ENCODE assay signal across 17 cellular contexts in the genomic region with DNA sequence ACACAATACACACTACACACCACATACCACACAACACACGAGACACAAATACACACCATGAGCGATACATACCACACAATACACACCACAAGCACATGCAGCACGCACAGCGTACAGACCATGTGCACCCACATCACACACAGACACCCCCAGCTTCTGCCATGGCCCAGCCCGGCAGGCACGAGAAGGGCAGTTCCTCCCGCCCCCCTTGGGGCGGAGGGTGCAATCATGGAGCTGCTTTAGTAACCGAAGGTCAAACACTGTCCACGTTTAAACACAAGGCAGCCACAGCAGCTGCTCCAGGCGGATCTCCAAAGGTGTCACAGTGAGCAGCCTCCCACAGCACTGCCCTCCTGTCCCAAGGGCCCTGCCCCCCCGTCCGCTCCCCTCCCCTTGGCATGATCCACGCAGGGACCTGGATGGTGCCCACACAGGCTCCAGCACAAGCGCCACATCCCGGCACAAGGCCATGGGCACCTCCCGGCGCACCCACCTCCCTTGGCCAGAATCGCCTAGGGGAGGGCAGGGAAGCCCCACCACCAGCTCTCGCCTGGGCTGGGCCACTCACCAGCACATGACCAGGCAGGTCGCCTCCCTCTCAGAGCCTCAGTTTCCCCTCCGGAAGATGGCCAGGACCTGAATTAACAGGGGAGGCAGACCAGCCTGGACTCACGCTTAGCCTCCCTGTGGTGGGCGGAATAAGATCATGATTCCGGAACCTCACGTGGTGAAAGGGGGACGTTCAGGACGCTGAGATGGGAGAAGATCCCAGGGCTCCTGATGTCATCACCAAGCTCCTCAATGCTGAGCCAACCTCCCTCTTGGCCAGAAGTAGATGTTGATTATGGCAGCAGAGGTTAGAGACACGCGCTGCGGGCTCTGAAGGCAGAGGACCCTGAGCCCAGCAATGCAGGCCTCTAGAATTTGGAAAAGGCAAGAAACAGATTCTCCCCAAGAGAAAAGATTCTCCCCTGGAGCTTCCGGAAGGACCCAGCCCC. TPM values are rescaled to one million over a fixed set of nuclear protein-coding genes. Genes with fewer than 3 reads are reported as not detected.
DNase-seq lines count a peak whose midpoint lies in the region; ATAC-seq and TF ChIP-seq lines count a peak whose summit lies in the region.
"Had no signal": no experiment of that assay in that cellular context is flagged by ENCODE, and none has a peak within 500 bp of the region (broad histone marks: within the 10 kb centered on the region; RNA-seq: fewer than 3 reads in every experiment).

No MANE protein-coding gene starts in this region.

- no peaks in the 10 kb centered on the region for H3K36me3 ChIP-seq in left ventricle myocardium inferior
- no peaks in the 10 kb centered on the region for H3K36me3 ChIP-seq in CD8-positive, alpha-beta T cell (ENCODE audit: insufficient read depth, low read length)
- H3K36me3 ChIP-seq: SJCRH30 had no signal

- H3K4me3 ChIP-seq in left ventricle myocardium inferior: no peak overlapping the region
- H3K4me3 ChIP-seq in CD8-positive, alpha-beta T cell (ENCODE audit: low read depth, low read length): no peak overlapping the region
- H3K4me3 ChIP-seq: SJCRH30 had no signal

- TF ChIP-seq CTCF in left ventricle myocardium inferior (IDR thresholded peaks at IDR 0.05; ENCODE audit: borderline replicate concordance) (no peak), glutamatergic neuron (IDR thresholded peaks at IDR 0.05; ENCODE audit: partially characterized antibody, unreplicated experiment) (no peak), nephron progenitor cell (IDR thresholded peaks at IDR 0.05) (no peak)
- no peak for TF ChIP-seq CTCF in CD8-positive, alpha-beta T cell (IDR thresholded peaks at IDR 0.05)

- H3K4me1 Mint-ChIP-seq in glutamatergic neuron (ENCODE audit: low read depth, unreplicated experiment) (peaks cover 5% of the 10 kb centered on the region), nephron progenitor cell (peaks cover 17% of the 10 kb centered on the region)
- H3K4me1 Mint-ChIP-seq in CD8-positive, alpha-beta T cell (ENCODE audit: low read depth): peaks cover 9% of the 10 kb centered on the region

- no peak overlapping the region for H3K4me3 Mint-ChIP-seq in glutamatergic neuron (ENCODE audit: unreplicated experiment)
- no peak overlapping the region for H3K4me3 Mint-ChIP-seq in nephron progenitor cell
- H3K4me3 Mint-ChIP-seq in CD8-positive, alpha-beta T cell: no peak overlapping the region
- H3K4me3 Mint-ChIP-seq: HFFc6 had no signal

- no peak for ATAC-seq in CD8-positive, alpha-beta T cell
- no peak for ATAC-seq in GM21576 (IDR thresholded peaks at IDR 0.05; ENCODE audit: unreplicated experiment)

- no peaks in the 10 kb centered on the region for H3K4me1 ChIP-seq in left ventricle myocardium inferior
- peaks cover 10% of the 10 kb centered on the region for H3K4me1 ChIP-seq in CD8-positive, alpha-beta T cell (ENCODE audit: insufficient read depth, low read length)
- H3K4me1 ChIP-seq: SJCRH30 had no signal

- no peak overlapping the region for H3K27ac ChIP-seq in left ventricle myocardium inferior (replicated peaks)
- no peak overlapping the region for H3K27ac ChIP-seq in CD8-positive, alpha-beta T cell (ENCODE audit: low read depth, low read length)
- H3K27ac ChIP-seq: SJCRH30 had no signal

- CTCF ChIA-PET in CD8-positive, alpha-beta T cell (lab: Charles Lee): no interaction called here

- intact Hi-C loops in left ventricle myocardium inferior (cut with micrococcal nuclease) (no loop called here), cardiac septum (cut with DNase I) (no loop called here)
- intact Hi-C loops in CD8-positive, alpha-beta T cell (cut with DNase I, micrococcal nuclease): no loop called here

- POLR2A ChIA-PET in CD8-positive, alpha-beta T cell (lab: Charles Lee): no interaction called here

- H3K9me3 Mint-ChIP-seq in glutamatergic neuron (ENCODE audit: unreplicated experiment) (peaks cover 5% of the 10 kb centered on the region), nephron progenitor cell (no peaks in the 10 kb centered on the region)
- no peaks in the 10 kb centered on the region for H3K9me3 Mint-ChIP-seq in CD8-positive, alpha-beta T cell
- H3K9me3 Mint-ChIP-seq: HFFc6 had no signal

- H3K27ac Mint-ChIP-seq in glutamatergic neuron (ENCODE audit: unreplicated experiment): peak overlapping the region; percentile 33
- H3K27ac Mint-ChIP-seq in nephron progenitor cell: peak overlapping the region; percentile 87
- no peak overlapping the region for H3K27ac Mint-ChIP-seq in CD8-positive, alpha-beta T cell
- H3K27ac Mint-ChIP-seq: HFFc6 had no signal

- H3K27me3 ChIP-seq in left ventricle myocardium inferior (ENCODE audit: low read depth): peaks cover 13% of the 10 kb centered on the region
- no peaks in the 10 kb centered on the region for H3K27me3 ChIP-seq in CD8-positive, alpha-beta T cell (ENCODE audit: insufficient read depth, low read length)
- H3K27me3 ChIP-seq: SJCRH30 had no signal

- DNase-seq in left ventricle myocardium inferior (peak; percentile 10), cardiac septum (ENCODE audit: low spot score) (no peak), glutamatergic neuron (peak; percentile 18), nephron progenitor cell (no peak), erythroblast (lab: John Stamatoyannopoulos, UW) (no peak), globus pallidus (ENCODE audit: low spot score) (no peak)
- no peak for DNase-seq in CD8-positive, alpha-beta T cell
- DNase-seq: C1 segment of cervical spinal cord; GOT3; HFFc6; NCI-H1105; NCI-H1694 treated with DMSO at 0.1 percent for 48 hours; NCI-H446; NK-92 treated with Interleukin-12 subunit alpha and Interleukin-12 subunit beta, amount 100 ng/mL, for 24 hours; OCI-M1; SJCRH30 had no signal

- no peaks in the 10 kb centered on the region for H3K36me3 Mint-ChIP-seq in glutamatergic neuron (ENCODE audit: unreplicated experiment)
- H3K36me3 Mint-ChIP-seq in nephron progenitor cell (ENCODE audit: low read depth): no peaks in the 10 kb centered on the region
- no peaks in the 10 kb centered on the region for H3K36me3 Mint-ChIP-seq in CD8-positive, alpha-beta T cell

- H3K27me3 Mint-ChIP-seq in glutamatergic neuron (ENCODE audit: unreplicated experiment): peaks cover 7% of the 10 kb centered on the region
- H3K27me3 Mint-ChIP-seq in nephron progenitor cell (ENCODE audit: low read depth, poor library complexity): no peaks in the 10 kb centered on the region
- H3K27me3 Mint-ChIP-seq in CD8-positive, alpha-beta T cell (ENCODE audit: low read depth): no peaks in the 10 kb centered on the region

- no peak for TF ChIP-seq POLR2A in erythroblast (IDR thresholded peaks at IDR 0.05; ENCODE audit: low read length)

- H3K9me3 ChIP-seq in left ventricle myocardium inferior (replicated peaks): no peaks in the 10 kb centered on the region
- no peaks in the 10 kb centered on the region for H3K9me3 ChIP-seq in CD8-positive, alpha-beta T cell (ENCODE audit: low read length)
- H3K9me3 ChIP-seq: SJCRH30 had no signal

RNA-seq across cellular contexts. Expression of a gene that starts 32.6 kb away (rescaled TPM):
- total RNA-seq in left ventricle myocardium inferior (0.74 TPM), cardiac septum (1.5 TPM), glutamatergic neuron (ENCODE audit: unreplicated experiment) (0.56 TPM)
- total RNA-seq in CD8-positive, alpha-beta T cell: 1 to 10 TPM in 1 of 2 experiments, under 1 TPM in 1; 0.83 to 1.0 TPM
- total RNA-seq: SJCRH30 had no signal

Comparison
In these comparisons a context has a peak if more than half of its experiments do, and no peak if none do; other contexts are left out.
1. DNase-seq: peak in left ventricle myocardium inferior (single experiment) and glutamatergic neuron (single experiment); none in cardiac septum (single experiment), nephron progenitor cell (single experiment), CD8-positive, alpha-beta T cell (0 of 7), erythroblast (0 of 2) and globus pallidus (single experiment).